Comparison of ENCODE assay signal across 34 cellular contexts in genomic region chr4:170071196-170071595, GRCh38. TPM values are rescaled to one million over a fixed set of nuclear protein-coding genes. Genes with fewer than 3 reads are reported as not detected.
"Had no signal": no experiment of that assay in that cellular context is flagged by ENCODE, and none has a peak within 500 bp of the region (broad histone marks: within the 10 kb centered on the region; RNA-seq: fewer than 3 reads in every experiment).

No MANE protein-coding gene starts in this region.

- H3K27me3 Mint-ChIP-seq: activated naive CD8-positive, alpha-beta T cell treated with anti-CD3 and anti-CD28 coated beads for 36 hours; activated T-helper 17 cell treated with anti-CD3 and anti-CD28 coated beads, Interleukin-2, amount 50 U/mL, for 72 hours had no signal

- H3K4me3 Mint-ChIP-seq: activated B cell treated with CpG ODN at 0.5 μM for 24 hours; activated CD4-positive, alpha-beta memory T cell treated with anti-CD3 and anti-CD28 coated beads for 36 hours; activated CD4-positive, alpha-beta T cell treated with anti-CD3 and anti-CD28 coated beads, Interleukin-2, amount 10 ng/mL, durations not matched to agents 24 days and 14 days; activated CD8-positive, alpha-beta T cell treated with anti-CD3 and anti-CD28 coated beads for 36 hours; activated naive CD4-positive, alpha-beta T cell treated with anti-CD3 and anti-CD28 coated beads for 36 hours; activated naive CD8-positive, alpha-beta T cell treated with anti-CD3 and anti-CD28 coated beads for 36 hours; activated T-cell treated with anti-CD3 and anti-CD28 coated beads, Interleukin-2, amount 50 U/mL, for 4 hours; activated T-cell treated with anti-CD3 and anti-CD28 coated beads, Interleukin-2, amount 50 U/mL, for 72 hours; activated T-helper 1 cell treated with anti-CD3 and anti-CD28 coated beads, Interleukin-12 subunit alpha, Interleukin-12 subunit beta, Interleukin-2, Interleukin-4 antibody, amounts not matched to agents 30 ng/mL and 10 ng/mL and 1 ng/mL, durations not matched to agents 14 hours and 24 hours and 36 hours; activated T-helper 17 cell treated with anti-CD3 and anti-CD28 coated beads, Interleukin-2, amount 50 U/mL, for 72 hours; T-cell; T-helper 17 cell; T-helper 2 cell treated with Interferon-gamma antibody and Interleukin-4, amounts not matched to agents 5 μg/mL and 100 μg/mL, for 36 hours had no signal

- H3K4me1 Mint-ChIP-seq: activated B cell treated with CpG ODN at 0.5 μM for 24 hours; activated CD4-positive, alpha-beta T cell treated with anti-CD3 and anti-CD28 coated beads, Interleukin-2, amount 10 ng/mL, durations not matched to agents 24 days and 14 days; activated naive CD8-positive, alpha-beta T cell treated with anti-CD3 and anti-CD28 coated beads for 36 hours; activated T-helper 17 cell treated with anti-CD3 and anti-CD28 coated beads, Interleukin-2, amount 50 U/mL, for 72 hours; T-cell had no signal

- DNase-seq: activated B cell treated with CpG ODN at 0.5 μM for 24 hours; activated CD4-positive, alpha-beta memory T cell treated with anti-CD3 and anti-CD28 coated beads for 36 hours; activated CD4-positive, alpha-beta T cell treated with anti-CD3 and anti-CD28 coated beads for 4 hours; activated CD4-positive, alpha-beta T cell treated with anti-CD3 and anti-CD28 coated beads, Interleukin-2, amount 10 ng/mL, durations not matched to agents 24 days and 14 days; activated CD4-positive, alpha-beta T cell treated with anti-CD3 and anti-CD28 coated beads, Interleukin-2, amount 50 U/mL, for 1 hour; activated CD4-positive, alpha-beta T cell treated with anti-CD3 and anti-CD28 coated beads, Interleukin-2, amount 50 U/mL, for 4 hours; activated CD4-positive, CD25-positive, alpha-beta regulatory T cell treated with anti-CD3 and anti-CD28 coated beads, Interleukin-2, amount 50 U/mL, for 72 hours; activated CD8-positive, alpha-beta memory T cell treated with anti-CD3 and anti-CD28 coated beads, Interleukin-2, amount 50 U/mL, for 4 hours; activated CD8-positive, alpha-beta T cell treated with anti-CD3 and anti-CD28 coated beads for 36 hours; activated effector memory CD4-positive, alpha-beta T cell treated with anti-CD3 and anti-CD28 coated beads, Interleukin-2, amount 50 U/mL, for 16 hours; activated gamma-delta T cell treated with Interleukin-2 at 50 U/mL for 16 hours; activated naive CD4-positive, alpha-beta T cell; activated naive CD4-positive, alpha-beta T cell treated with anti-CD3 and anti-CD28 coated beads for 36 hours; activated naive CD4-positive, alpha-beta T cell treated with anti-CD3 and anti-CD28 coated beads, Interleukin-2, amount 50 U/mL, for 16 hours; activated naive CD8-positive, alpha-beta T cell treated with anti-CD3 and anti-CD28 coated beads for 36 hours; activated T-cell treated with anti-CD3 and anti-CD28 coated beads for 4 hours; activated T-cell treated with anti-CD3 and anti-CD28 coated beads, Interleukin-2, amount 50 U/mL, for 1 hour; activated T-cell treated with anti-CD3 and anti-CD28 coated beads, Interleukin-2, amount 50 U/mL, for 4 hours; activated T-cell treated with anti-CD3 and anti-CD28 coated beads, Interleukin-2, amount 50 U/mL, for 72 hours; adrenal gland; amniotic stem cell; aorta; body of pancreas; brain microvascular endothelial cell; central memory CD4-positive, alpha-beta T cell; T-cell; T-helper 17 cell; T-helper 9 cell had no signal

- H3K27ac Mint-ChIP-seq: activated B cell treated with CpG ODN at 0.5 μM for 24 hours; activated CD4-positive, alpha-beta memory T cell treated with anti-CD3 and anti-CD28 coated beads for 36 hours; activated CD4-positive, alpha-beta T cell treated with anti-CD3 and anti-CD28 coated beads, Interleukin-2, amount 10 ng/mL, durations not matched to agents 24 days and 14 days; activated CD8-positive, alpha-beta T cell treated with anti-CD3 and anti-CD28 coated beads for 36 hours; activated naive CD4-positive, alpha-beta T cell treated with anti-CD3 and anti-CD28 coated beads for 36 hours; activated naive CD4-positive, alpha-beta T cell treated with anti-CD3 and anti-CD28 coated beads, Interleukin-2, amount 50 U/mL, for 72 hours; activated naive CD8-positive, alpha-beta T cell treated with anti-CD3 and anti-CD28 coated beads for 36 hours; activated T-cell treated with anti-CD3 and anti-CD28 coated beads, Interleukin-2, amount 50 U/mL, for 72 hours; activated T-helper 1 cell treated with anti-CD3 and anti-CD28 coated beads, Interleukin-12 subunit alpha, Interleukin-12 subunit beta, Interleukin-2, Interleukin-4 antibody, amounts not matched to agents 30 ng/mL and 10 ng/mL and 1 ng/mL, durations not matched to agents 14 hours and 24 hours and 36 hours; activated T-helper 17 cell treated with anti-CD3 and anti-CD28 coated beads, Interleukin-2, amount 50 U/mL, for 72 hours; T-cell; T-helper 17 cell; T-helper 2 cell treated with Interferon-gamma antibody and Interleukin-4, amounts not matched to agents 5 μg/mL and 100 μg/mL, for 36 hours had no signal

- H3K36me3 Mint-ChIP-seq: activated CD4-positive, alpha-beta memory T cell treated with anti-CD3 and anti-CD28 coated beads for 36 hours; activated naive CD4-positive, alpha-beta T cell treated with anti-CD3 and anti-CD28 coated beads, Interleukin-2, amount 50 U/mL, for 72 hours; activated naive CD8-positive, alpha-beta T cell treated with anti-CD3 and anti-CD28 coated beads for 36 hours; T-cell had no signal

- H3K9me3 Mint-ChIP-seq: activated B cell treated with CpG ODN at 0.5 μM for 24 hours; activated CD4-positive, alpha-beta memory T cell treated with anti-CD3 and anti-CD28 coated beads for 36 hours; activated CD4-positive, alpha-beta T cell treated with anti-CD3 and anti-CD28 coated beads, Interleukin-2, amount 10 ng/mL, durations not matched to agents 24 days and 14 days; activated CD8-positive, alpha-beta T cell treated with anti-CD3 and anti-CD28 coated beads for 36 hours; activated naive CD4-positive, alpha-beta T cell treated with anti-CD3 and anti-CD28 coated beads for 36 hours; activated naive CD4-positive, alpha-beta T cell treated with anti-CD3 and anti-CD28 coated beads, Interleukin-2, amount 50 U/mL, for 72 hours; activated naive CD8-positive, alpha-beta T cell treated with anti-CD3 and anti-CD28 coated beads for 36 hours; activated T-cell treated with anti-CD3 and anti-CD28 coated beads, Interleukin-2, amount 50 U/mL, for 4 hours; activated T-cell treated with anti-CD3 and anti-CD28 coated beads, Interleukin-2, amount 50 U/mL, for 72 hours; activated T-helper 1 cell treated with anti-CD3 and anti-CD28 coated beads, Interleukin-12 subunit alpha, Interleukin-12 subunit beta, Interleukin-2, Interleukin-4 antibody, amounts not matched to agents 30 ng/mL and 10 ng/mL and 1 ng/mL, durations not matched to agents 14 hours and 24 hours and 36 hours; activated T-helper 17 cell treated with anti-CD3 and anti-CD28 coated beads, Interleukin-2, amount 50 U/mL, for 72 hours; T-cell; T-helper 2 cell treated with Interferon-gamma antibody and Interleukin-4, amounts not matched to agents 5 μg/mL and 100 μg/mL, for 36 hours had no signal

- H3K27ac ChIP-seq: adrenal gland, body of pancreas, brain microvascular endothelial cell, breast epithelium had no signal

RNA-seq across cellular contexts. Expression of gene AADAT, which starts 18.6 kb away (rescaled TPM):
- total RNA-seq: activated B cell treated with CpG ODN at 0.5 μM for 24 hours; activated CD4-positive, alpha-beta memory T cell treated with anti-CD3 and anti-CD28 coated beads for 36 hours; activated CD4-positive, alpha-beta T cell treated with anti-CD3 and anti-CD28 coated beads, Interleukin-2, amount 10 ng/mL, durations not matched to agents 24 days and 14 days; activated CD8-positive, alpha-beta T cell treated with anti-CD3 and anti-CD28 coated beads for 36 hours; activated naive CD4-positive, alpha-beta T cell treated with anti-CD3 and anti-CD28 coated beads for 36 hours; activated naive CD4-positive, alpha-beta T cell treated with anti-CD3 and anti-CD28 coated beads, Interleukin-2, amount 50 U/mL, for 72 hours; activated T-cell treated with anti-CD3 and anti-CD28 coated beads, Interleukin-2, amount 50 U/mL, for 4 hours; activated T-helper 1 cell treated with anti-CD3 and anti-CD28 coated beads, Interleukin-12 subunit alpha, Interleukin-12 subunit beta, Interleukin-2, Interleukin-4 antibody, amounts not matched to agents 30 ng/mL and 10 ng/mL and 1 ng/mL, durations not matched to agents 14 hours and 24 hours and 36 hours; activated T-helper 17 cell treated with anti-CD3 and anti-CD28 coated beads, Interleukin-2, amount 50 U/mL, for 72 hours; T-cell; T-helper 1 cell treated with Interleukin-12 subunit alpha and Interleukin-12 subunit beta and Interleukin-4 antibody, amounts not matched to agents 30 ng/mL and 1 ng/mL, for 36 hours; T-helper 17 cell had no signal
